ENCODE assay signal across 8 cellular contexts in the genomic region with DNA sequence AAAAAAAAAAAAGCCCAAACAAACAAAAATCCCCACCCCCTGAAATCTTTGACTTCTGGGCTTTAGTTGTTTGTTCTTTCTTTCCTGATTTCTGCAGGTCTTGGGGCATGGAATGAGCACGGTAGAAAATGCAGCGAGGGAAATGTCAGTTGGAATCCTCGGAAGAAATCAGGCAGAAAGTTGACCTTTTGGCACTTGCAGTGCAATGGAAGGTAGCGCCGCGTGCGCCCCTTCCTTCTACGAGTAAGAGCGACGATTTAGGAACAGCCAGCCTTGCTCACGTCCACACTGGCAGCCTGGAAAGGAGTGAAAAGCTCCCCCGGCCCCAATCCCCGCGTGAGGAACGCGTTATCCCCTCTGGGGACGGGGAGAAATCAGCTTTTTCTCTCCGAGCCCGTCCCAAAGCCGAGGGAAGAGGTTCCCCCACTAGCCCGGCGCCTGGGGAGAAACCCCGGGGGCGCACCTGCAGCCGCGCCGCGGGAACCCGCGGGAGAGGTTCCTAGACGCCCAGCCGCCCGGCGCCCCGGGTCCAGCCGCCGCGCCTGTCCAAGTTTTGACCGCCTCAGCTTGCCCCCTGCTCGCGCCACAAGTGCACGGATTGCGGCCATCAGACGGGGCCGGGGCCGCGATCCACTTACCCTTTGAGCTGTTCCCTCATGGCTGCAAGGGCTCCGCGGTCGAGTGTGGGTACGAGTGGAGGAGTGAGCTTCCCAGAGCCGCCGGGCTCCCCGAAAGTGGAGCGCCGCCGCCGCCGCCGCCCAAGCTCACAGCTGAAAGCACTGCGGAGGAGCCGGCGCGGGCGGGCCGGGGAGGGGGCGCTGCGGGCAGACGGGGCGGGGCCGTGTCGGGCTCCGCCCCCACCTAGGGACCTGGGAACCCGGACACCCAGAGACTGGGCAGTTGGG.
DNase-seq lines count a peak whose midpoint lies in the region; ATAC-seq and TF ChIP-seq lines count a peak whose summit lies in the region.

No MANE protein-coding gene starts in this region.

- H2BK5ac ChIP-seq in mesendoderm (ENCODE audit: low read length), result no peak overlapping the region

- no peaks in the 10 kb centered on the region for H3K27me3 ChIP-seq in BE2C
- no peaks in the 10 kb centered on the region for H3K27me3 ChIP-seq in SJCRH30
- no peaks in the 10 kb centered on the region for H3K27me3 ChIP-seq in ectodermal cell (ENCODE audit: control insufficient read depth, insufficient read depth, low read length, poor library complexity, severe bottlenecking)
- H3K27me3 ChIP-seq in mesendoderm (ENCODE audit: insufficient read depth, low read length, poor library complexity), result no peaks in the 10 kb centered on the region
- no peaks in the 10 kb centered on the region for H3K27me3 ChIP-seq in upper lobe of right lung

- ATAC-seq in GM18868 (IDR thresholded peaks at IDR 0.05; ENCODE audit: unreplicated experiment), result peak; percentile 95
- peak; percentile 94 for ATAC-seq in HG03039 (IDR thresholded peaks at IDR 0.05; ENCODE audit: unreplicated experiment)
- ATAC-seq in upper lobe of right lung, result peak; percentile 98

- peaks cover 9% of the 10 kb centered on the region for H3K79me2 ChIP-seq in mesendoderm (ENCODE audit: control insufficient read depth, insufficient read depth, low read length)

- H3K56ac ChIP-seq in mesendoderm (ENCODE audit: low read length), result peak overlapping the region; percentile 86

- peak overlapping the region; percentile 45 for H3K18ac ChIP-seq in mesendoderm (ENCODE audit: low read length)

- TF ChIP-seq CTCF in BE2C (IDR thresholded peaks at IDR 0.05; ENCODE audit: low read depth, low read length), result no peak
- no peak for TF ChIP-seq CTCF in upper lobe of right lung (IDR thresholded peaks at IDR 0.05)

- peak; percentile 52 for DNase-seq in BE2C
- DNase-seq in SJCRH30, result peak; percentile 52 to 61
- DNase-seq in mesendoderm, result peak; percentile 39
- DNase-seq in upper lobe of right lung, result peak; percentile 82
- DNase-seq in foreskin melanocyte, result no peak

- no peak overlapping the region for H2BK120ac ChIP-seq in mesendoderm (ENCODE audit: low read depth, low read length)

- H3K9ac ChIP-seq in mesendoderm (ENCODE audit: low read length), result peak overlapping the region; percentile 74

- intact Hi-C loops in upper lobe of right lung (cut with DNase I), result no loop called here

- no peak overlapping the region for H3K23ac ChIP-seq in mesendoderm (ENCODE audit: low read length)

- no peak overlapping the region for H2BK15ac ChIP-seq in mesendoderm (replicated peaks; ENCODE audit: low read depth)

- no peaks in the 10 kb centered on the region for H3K79me1 ChIP-seq in mesendoderm (ENCODE audit: low read length)

- H3K27ac ChIP-seq in SJCRH30 (peak overlapping the region; percentile 66), ectodermal cell (ENCODE audit: insufficient read depth, low read depth, low read length, poor library complexity, severe bottlenecking) (peak overlapping the region; percentile 36), mesendoderm (ENCODE audit: low read depth, low read length) (no peak overlapping the region), upper lobe of right lung (peak overlapping the region; percentile 60)

- no peaks in the 10 kb centered on the region for H3K4me1 ChIP-seq in BE2C
- peaks cover 6% of the 10 kb centered on the region for H3K4me1 ChIP-seq in SJCRH30
- peaks cover 7% of the 10 kb centered on the region for H3K4me1 ChIP-seq in ectodermal cell (ENCODE audit: control insufficient read depth, insufficient read depth, low read length)
- H3K4me1 ChIP-seq in mesendoderm (ENCODE audit: control insufficient read depth, low read depth, low read length), result no peaks in the 10 kb centered on the region
- no peaks in the 10 kb centered on the region for H3K4me1 ChIP-seq in upper lobe of right lung

- no peak overlapping the region for H2AK5ac ChIP-seq in mesendoderm (ENCODE audit: low read length)

- no peak overlapping the region for H4K8ac ChIP-seq in mesendoderm (ENCODE audit: low read depth, low read length)

- H3K4me3 ChIP-seq in BE2C (ENCODE audit: low read depth, low read length), result peak overlapping the region; percentile 59
- H3K4me3 ChIP-seq in SJCRH30, result peak overlapping the region; percentile 70
- H3K4me3 ChIP-seq in ectodermal cell (ENCODE audit: insufficient read depth, low read depth, low read length), result peak overlapping the region; percentile 61
- H3K4me3 ChIP-seq in mesendoderm (ENCODE audit: low read length), result peak overlapping the region; percentile 64
- peak overlapping the region; percentile 58 for H3K4me3 ChIP-seq in upper lobe of right lung

- no peaks in the 10 kb centered on the region for H3K9me3 ChIP-seq in BE2C
- H3K9me3 ChIP-seq in SJCRH30 (replicated peaks), result no peaks in the 10 kb centered on the region
- no peaks in the 10 kb centered on the region for H3K9me3 ChIP-seq in ectodermal cell (ENCODE audit: control insufficient read depth, low read length)
- no peaks in the 10 kb centered on the region for H3K9me3 ChIP-seq in upper lobe of right lung

- H3K4ac ChIP-seq in mesendoderm (ENCODE audit: low read depth, low read length), result peak overlapping the region; percentile 55

- no peaks in the 10 kb centered on the region for H3K36me3 ChIP-seq in BE2C
- no peaks in the 10 kb centered on the region; the same call in 1 of the 2 replicates for H3K36me3 ChIP-seq in SJCRH30
- H3K36me3 ChIP-seq in ectodermal cell (ENCODE audit: control insufficient read depth, insufficient read depth, low read length), result no peaks in the 10 kb centered on the region
- H3K36me3 ChIP-seq in mesendoderm (ENCODE audit: control insufficient read depth, insufficient read depth, low read length), result no peaks in the 10 kb centered on the region
- no peaks in the 10 kb centered on the region for H3K36me3 ChIP-seq in upper lobe of right lung

- H4K5ac ChIP-seq in mesendoderm (ENCODE audit: low read length), result no peak overlapping the region

- H3K4me2 ChIP-seq in mesendoderm (ENCODE audit: low read length), result peak overlapping the region; percentile 31

- WGBS in ectodermal cell, 2 experiments, result 0% methylated on average over 74 of the region's 74 CpGs
- WGBS in mesendoderm (ENCODE audit: extremely low coverage, insufficient coverage, low lambda C conversion rate), result no CpG with 5 or more reads among the region's 74 CpGs
